ENCODE assay signal across 1 cellular context in the genomic region with DNA sequence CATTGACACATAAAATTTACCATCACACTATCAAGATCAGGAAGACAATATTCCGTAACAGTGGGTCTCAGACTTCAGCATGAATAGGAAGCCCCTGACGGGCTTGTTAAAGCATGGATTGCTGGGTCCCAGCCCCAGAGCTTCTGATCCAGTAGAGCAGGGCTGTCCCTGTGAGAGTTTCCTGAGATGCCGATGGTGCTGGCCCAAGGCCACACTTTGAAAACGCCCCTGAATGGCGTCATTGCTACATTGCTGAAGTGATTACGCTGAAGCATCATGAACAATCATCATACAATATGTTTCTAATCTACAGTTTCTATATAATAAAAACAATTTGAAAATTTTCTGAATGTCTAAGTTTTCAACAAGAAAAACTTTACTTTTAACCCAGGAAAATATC.
TF ChIP-seq lines count a peak whose summit lies in the region.

No MANE protein-coding gene starts in this region.

TF ChIP-seq in GM23338, 12 proteins besides CTCF, POLR2A, EP300 and RAD21 (continued from another document):
- TF ChIP-seq, protein P1, sequence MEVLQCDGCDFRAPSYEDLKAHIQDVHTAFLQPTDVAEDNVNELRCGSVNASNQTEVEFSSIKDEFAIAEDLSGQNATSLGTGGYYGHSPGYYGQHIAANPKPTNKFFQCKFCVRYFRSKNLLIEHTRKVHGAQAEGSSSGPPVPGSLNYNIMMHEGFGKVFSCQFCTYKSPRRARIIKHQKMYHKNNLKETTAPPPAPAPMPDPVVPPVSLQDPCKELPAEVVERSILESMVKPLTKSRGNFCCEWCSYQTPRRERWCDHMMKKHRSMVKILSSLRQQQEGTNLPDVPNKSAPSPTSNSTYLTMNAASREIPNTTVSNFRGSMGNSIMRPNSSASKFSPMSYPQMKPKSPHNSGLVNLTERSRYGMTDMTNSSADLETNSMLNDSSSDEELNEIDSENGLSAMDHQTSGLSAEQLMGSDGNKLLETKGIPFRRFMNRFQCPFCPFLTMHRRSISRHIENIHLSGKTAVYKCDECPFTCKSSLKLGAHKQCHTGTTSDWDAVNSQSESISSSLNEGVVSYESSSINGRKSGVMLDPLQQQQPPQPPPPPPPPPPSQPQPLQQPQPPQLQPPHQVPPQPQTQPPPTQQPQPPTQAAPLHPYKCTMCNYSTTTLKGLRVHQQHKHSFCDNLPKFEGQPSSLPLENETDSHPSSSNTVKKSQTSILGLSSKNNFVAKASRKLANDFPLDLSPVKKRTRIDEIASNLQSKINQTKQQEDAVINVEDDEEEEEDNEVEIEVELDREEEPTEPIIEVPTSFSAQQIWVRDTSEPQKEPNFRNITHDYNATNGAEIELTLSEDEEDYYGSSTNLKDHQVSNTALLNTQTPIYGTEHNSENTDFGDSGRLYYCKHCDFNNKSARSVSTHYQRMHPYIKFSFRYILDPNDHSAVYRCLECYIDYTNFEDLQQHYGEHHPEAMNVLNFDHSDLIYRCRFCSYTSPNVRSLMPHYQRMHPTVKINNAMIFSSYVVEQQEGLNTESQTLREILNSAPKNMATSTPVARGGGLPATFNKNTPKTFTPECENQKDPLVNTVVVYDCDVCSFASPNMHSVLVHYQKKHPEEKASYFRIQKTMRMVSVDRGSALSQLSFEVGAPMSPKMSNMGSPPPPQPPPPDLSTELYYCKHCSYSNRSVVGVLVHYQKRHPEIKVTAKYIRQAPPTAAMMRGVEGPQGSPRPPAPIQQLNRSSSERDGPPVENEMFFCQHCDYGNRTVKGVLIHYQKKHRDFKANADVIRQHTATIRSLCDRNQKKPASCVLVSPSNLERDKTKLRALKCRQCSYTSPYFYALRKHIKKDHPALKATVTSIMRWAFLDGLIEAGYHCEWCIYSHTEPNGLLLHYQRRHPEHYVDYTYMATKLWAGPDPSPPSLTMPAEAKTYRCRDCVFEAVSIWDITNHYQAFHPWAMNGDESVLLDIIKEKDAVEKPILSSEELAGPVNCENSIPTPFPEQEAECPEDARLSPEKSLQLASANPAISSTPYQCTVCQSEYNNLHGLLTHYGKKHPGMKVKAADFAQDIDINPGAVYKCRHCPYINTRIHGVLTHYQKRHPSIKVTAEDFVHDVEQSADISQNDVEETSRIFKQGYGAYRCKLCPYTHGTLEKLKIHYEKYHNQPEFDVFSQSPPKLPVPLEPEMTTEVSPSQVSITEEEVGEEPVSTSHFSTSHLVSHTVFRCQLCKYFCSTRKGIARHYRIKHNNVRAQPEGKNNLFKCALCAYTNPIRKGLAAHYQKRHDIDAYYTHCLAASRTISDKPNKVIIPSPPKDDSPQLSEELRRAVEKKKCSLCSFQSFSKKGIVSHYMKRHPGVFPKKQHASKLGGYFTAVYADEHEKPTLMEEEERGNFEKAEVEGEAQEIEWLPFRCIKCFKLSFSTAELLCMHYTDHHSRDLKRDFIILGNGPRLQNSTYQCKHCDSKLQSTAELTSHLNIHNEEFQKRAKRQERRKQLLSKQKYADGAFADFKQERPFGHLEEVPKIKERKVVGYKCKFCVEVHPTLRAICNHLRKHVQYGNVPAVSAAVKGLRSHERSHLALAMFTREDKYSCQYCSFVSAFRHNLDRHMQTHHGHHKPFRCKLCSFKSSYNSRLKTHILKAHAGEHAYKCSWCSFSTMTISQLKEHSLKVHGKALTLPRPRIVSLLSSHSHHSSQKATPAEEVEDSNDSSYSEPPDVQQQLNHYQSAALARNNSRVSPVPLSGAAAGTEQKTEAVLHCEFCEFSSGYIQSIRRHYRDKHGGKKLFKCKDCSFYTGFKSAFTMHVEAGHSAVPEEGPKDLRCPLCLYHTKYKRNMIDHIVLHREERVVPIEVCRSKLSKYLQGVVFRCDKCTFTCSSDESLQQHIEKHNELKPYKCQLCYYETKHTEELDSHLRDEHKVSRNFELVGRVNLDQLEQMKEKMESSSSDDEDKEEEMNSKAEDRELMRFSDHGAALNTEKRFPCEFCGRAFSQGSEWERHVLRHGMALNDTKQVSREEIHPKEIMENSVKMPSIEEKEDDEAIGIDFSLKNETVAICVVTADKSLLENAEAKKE (CRISPR knock-in tag; IDR thresholded peaks at IDR 0.05), result no peak
- TF ChIP-seq NANOG (IDR thresholded peaks at IDR 0.05; ENCODE audit: borderline replicate concordance), result no peak
- no peak for TF ChIP-seq ZNF331 (CRISPR knock-in tag; IDR thresholded peaks at IDR 0.05; ENCODE audit: low read depth)
- TF ChIP-seq POLR2AphosphoS5 (IDR thresholded peaks at IDR 0.05; ENCODE audit: low read depth), result no peak
- TF ChIP-seq ZNF114 (CRISPR knock-in tag; IDR thresholded peaks at IDR 0.05), result no peak
- no peak for TF ChIP-seq EZH2 (IDR thresholded peaks at IDR 0.05; ENCODE audit: low read depth, unreplicated experiment)
